Comparison of ENCODE assay signal across 8 cellular contexts in genomic region chr6:2764610-2765165, GRCh38. TPM values are rescaled to one million over a fixed set of nuclear protein-coding genes. Genes with fewer than 3 reads are reported as not detected.
DNase-seq lines count a peak whose midpoint lies in the region; ATAC-seq and TF ChIP-seq lines count a peak whose summit lies in the region.

No MANE protein-coding gene starts in this region.

- ATAC-seq in GM21515 (IDR thresholded peaks at IDR 0.05; ENCODE audit: unreplicated experiment): peak; percentile 56

- peak overlapping the region; percentile 80 to 91 (median 90) for H3K27ac ChIP-seq in tibial nerve

- no peak for TF ChIP-seq CTCF in tibial nerve (IDR thresholded peaks at IDR 0.05)

- WGBS in tibial nerve, 2 donors: 1% methylated on average over 36 to 44 of the region's 45 CpGs

- peaks cover 0 to 36% (median 23%) of the 10 kb centered on the region in 4 donors for H3K4me1 ChIP-seq in tibial nerve

- no peaks in the 10 kb centered on the region for H3K27me3 ChIP-seq in tibial nerve

- no peaks in the 10 kb centered on the region for H3K36me3 ChIP-seq in tibial nerve

- no peak for TF ChIP-seq POLR2A in tibial nerve (IDR thresholded peaks at IDR 0.05)

- DNase-seq in DMS79 (lab: John Stamatoyannopoulos, UW): peak; percentile 10
- peak; percentile 39 for DNase-seq in HuH-7.5 (ENCODE audit: low spot score)
- peak; percentile 81 for DNase-seq in RPMI7951 (ENCODE audit: low read depth)
- DNase-seq in activated effector memory CD4-positive, alpha-beta T cell treated with anti-CD3 and anti-CD28 coated beads, Interleukin-2, amount 50 U/mL, for 16 hours: peak; percentile 86
- DNase-seq in foreskin melanocyte: peak; percentile 53
- DNase-seq in occipital lobe (lab: John Stamatoyannopoulos, UW): peak; percentile 52
- peak in 1 of 2 donors; percentile 56 for DNase-seq in tibial nerve (ENCODE audit: low spot score in 2 of 2)

- H3K4me3 ChIP-seq in tibial nerve: peak overlapping the region; percentile 63 to 85 (median 66)

- H3K9me3 ChIP-seq in tibial nerve: no peaks in the 10 kb centered on the region

- peak in 1 of 2 donors; percentile 69 for TF ChIP-seq EP300 in tibial nerve (IDR thresholded peaks at IDR 0.05)

RNA-seq across cellular contexts. Expression of gene WRNIP1, which starts 0.5 kb away (rescaled TPM):
- total RNA-seq in RPMI7951 (2014; rRNA removed; shearing (Covaris generic)): 60.2 and 62.6 TPM in 2 replicates
- total RNA-seq in occipital lobe (48.7 TPM), tibial nerve (10 to 100 TPM; 62.6 to 89.4 (median 76.2) TPM)

RNA-seq across cellular contexts. Expression of gene MYLK4, which starts 14.0 kb away (rescaled TPM):
- total RNA-seq in RPMI7951 (2014; rRNA removed; shearing (Covaris generic)): 0.29 and 0.60 TPM in 2 replicates
- total RNA-seq in occipital lobe (0.47 TPM), tibial nerve (under 1 TPM; 0.42 to 0.98 (median 0.52) TPM)
